Comparison of ENCODE assay signal across 21 cellular contexts in genomic region chr6:53811746-53812145, GRCh38. TPM values are rescaled to one million over a fixed set of nuclear protein-coding genes. Genes with fewer than 3 reads are reported as not detected.
A peak's percentile ranks its signal among the peaks of the same experiment; 100 is the strongest.
DNase-seq lines count a peak whose midpoint lies in the region; TF ChIP-seq lines count a peak whose summit lies in the region.
"Had no signal": no experiment of that assay in that cellular context is flagged by ENCODE, and none has a peak within 500 bp of the region (broad histone marks: within the 10 kb centered on the region; RNA-seq: fewer than 3 reads in every experiment).

No MANE protein-coding gene starts in this region.

- peak overlapping the region in 1 of 2 experiments; percentile 34 for H3K23ac ChIP-seq in mesenchymal stem cell (ENCODE audit: low read length in 2 of 2)

- POLR2A ChIA-PET in MCF 10A (lab: Yijun Ruan, JAX), result interaction anchor here (0.8 to 2.5 kb wide), 6 partner anchors 16 to 66 kb away, joined by 3 to 77 read pairs (median 6); partner anchors contain the start of gene LRRC1

- TF ChIP-seq CTCF in MCF 10A (IDR thresholded peaks at IDR 0.05; ENCODE audit: unreplicated experiment) (no peak), mammary epithelial cell (conservative IDR thresholded peaks at IDR 0.05 in 1 of 2, IDR thresholded peaks at IDR 0.05 in 1 of 2; ENCODE audit: extremely low read depth in 1 of 2, insufficient read depth in 1 of 2, low read depth in 1 of 2, low read length in 2 of 2) (no peak), Peyer's patch (IDR thresholded peaks at IDR 0.05) (no peak), transverse colon (IDR thresholded peaks at IDR 0.05) (no peak), dorsolateral prefrontal cortex (IDR thresholded peaks at IDR 0.05 in 54 of 56, conservative IDR thresholded peaks at IDR 0.05 in 2 of 56; ENCODE audit: low read depth in 1 of 56, partially characterized antibody in 56 of 56) (no peak)

- H3K4ac ChIP-seq in mesenchymal stem cell (ENCODE audit: low read depth in 1 of 2, low read length in 2 of 2), result no peak overlapping the region

- H3K4me1 Mint-ChIP-seq in MCF 10A (ENCODE audit: insufficient read depth, unreplicated experiment), result peaks cover 41% of the 10 kb centered on the region

- H3K4me2 ChIP-seq in mammary epithelial cell (ENCODE audit: insufficient read depth, low read depth, low read length) (no peak overlapping the region), mesenchymal stem cell (ENCODE audit: low read length, poor library complexity, severe bottlenecking) (no peak overlapping the region)

- H3K27me3 ChIP-seq in mammary epithelial cell (ENCODE audit: insufficient read depth, low read length) (no peaks in the 10 kb centered on the region), Peyer's patch (no peaks in the 10 kb centered on the region), mesenchymal stem cell (ENCODE audit: control insufficient read depth in 1 of 2, insufficient read depth in 1 of 2, low read length in 2 of 2) (no peaks in the 10 kb centered on the region), transverse colon (no peaks in the 10 kb centered on the region), dorsolateral prefrontal cortex (no peaks in the 10 kb centered on the region)
- H3K27me3 ChIP-seq: neutrophil, right atrium auricular region, SJCRH30 had no signal

- H3K4me3 ChIP-seq in mammary epithelial cell (replicated peaks in 1 of 3; ENCODE audit: insufficient read depth in 1 of 3, low read depth in 2 of 3, low read length in 3 of 3) (no peak overlapping the region), Peyer's patch (no peak overlapping the region), mesenchymal stem cell (ENCODE audit: insufficient read depth in 1 of 2, low read depth in 1 of 2, low read length in 2 of 2) (no peak overlapping the region), transverse colon (no peak overlapping the region), dorsolateral prefrontal cortex (no peak overlapping the region)
- H3K4me3 ChIP-seq: right atrium auricular region, SJCRH30 had no signal

- H3K36me3 Mint-ChIP-seq in MCF 10A (ENCODE audit: insufficient read depth, unreplicated experiment), result peaks cover 7% of the 10 kb centered on the region
- H3K36me3 Mint-ChIP-seq: mesothelial cell of epicardium had no signal

- H2AFZ ChIP-seq in mammary epithelial cell (ENCODE audit: low read depth, low read length), result no peak overlapping the region
- H2AFZ ChIP-seq in mesenchymal stem cell (ENCODE audit: low read depth, low read length), result no peak overlapping the region

- peak overlapping the region; percentile 18 to 65 for H2BK12ac ChIP-seq in mesenchymal stem cell (ENCODE audit: low read length in 2 of 2)

- BruUV-seq in MCF 10A (replicated peaks; lab: Mats Ljungman, UMichigan) (no TSS peak), mammary epithelial cell (replicated peaks; lab: Mats Ljungman, UMichigan) (no TSS peak)

- 86% methylated on average over 5 of the region's 5 CpGs for WGBS in mammary epithelial cell (ENCODE audit: low coverage, missing lambda C conversion rate)
- WGBS in mesenchymal stem cell, result 61% methylated on average over 5 of the region's 5 CpGs
- 83% methylated on average over 5 of the region's 5 CpGs; no CpG with 5 or more reads in 1 of the 2 donors for WGBS in transverse colon (ENCODE audit: low coverage in 1 of 2), 2 donors

- peak overlapping the region in 1 of 2 experiments; percentile 61 for H3K14ac ChIP-seq in mesenchymal stem cell (ENCODE audit: low read length in 2 of 2)

- TF ChIP-seq POLR2A in Peyer's patch (IDR thresholded peaks at IDR 0.05), result no peak
- TF ChIP-seq POLR2A in transverse colon (IDR thresholded peaks at IDR 0.05), result no peak

- no peaks in the 10 kb centered on the region for H4K20me1 ChIP-seq in mammary epithelial cell (ENCODE audit: insufficient read depth, low read length)

- in situ Hi-C loops in mammary epithelial cell (cut with MboI; ENCODE audit: low sequenced_read_pairs in 2 of 2), result no loop called here
- in situ Hi-C loops in transverse colon (cut with MboI; ENCODE audit: low pct_ligation_motif_present in 1 of 4, low pct_unique_long_range_greater_than_20kb in 1 of 4, low sequenced_read_pairs in 3 of 4), result no loop called here

- peaks cover 41% of the 10 kb centered on the region for H3K79me1 ChIP-seq in mesenchymal stem cell (replicated peaks; ENCODE audit: low read length, poor library complexity, severe bottlenecking)

- no peak overlapping the region for H2BK120ac ChIP-seq in mesenchymal stem cell (ENCODE audit: low read depth, low read length)

- H4K8ac ChIP-seq in mesenchymal stem cell (ENCODE audit: low read length), result no peak overlapping the region

- H3K18ac ChIP-seq in mesenchymal stem cell (ENCODE audit: low read depth in 1 of 2, low read length in 2 of 2), result no peak overlapping the region

- H3K27me3 Mint-ChIP-seq in MCF 10A (ENCODE audit: insufficient read depth, unreplicated experiment), result no peaks in the 10 kb centered on the region
- H3K27me3 Mint-ChIP-seq: CD4-positive, alpha-beta memory T cell; T-helper 17 cell had no signal

- peaks cover 18% of the 10 kb centered on the region for H3K4me1 ChIP-seq in mammary epithelial cell (ENCODE audit: insufficient read depth, low read length)
- H3K4me1 ChIP-seq in Peyer's patch, result peaks cover 0 to 44% (median 0%) of the 10 kb centered on the region in 4 donors
- peaks cover 8% of the 10 kb centered on the region for H3K4me1 ChIP-seq in mesenchymal stem cell (ENCODE audit: control insufficient read depth, insufficient read depth, low read depth, low read length)
- H3K4me1 ChIP-seq in transverse colon, result peaks cover 19 to 55% (median 31%) of the 10 kb centered on the region in 4 donors
- H3K4me1 ChIP-seq: SJCRH30 had no signal

- H3K9me3 Mint-ChIP-seq in MCF 10A (ENCODE audit: unreplicated experiment), result no peaks in the 10 kb centered on the region
- H3K9me3 Mint-ChIP-seq: activated T-helper 2 cell treated with anti-CD3 and anti-CD28 coated beads, Interferon-gamma antibody, Interleukin-2, Interleukin-4, amounts not matched to agents 10 μg/mL and 5 μg/mL and 100 μg/mL, durations not matched to agents 14 hours and 24 hours and 36 hours; CD4-positive, alpha-beta memory T cell; mesothelial cell of epicardium had no signal

- no peak overlapping the region for H3K4me3 Mint-ChIP-seq in MCF 10A (ENCODE audit: unreplicated experiment)
- H3K4me3 Mint-ChIP-seq: CD4-positive, alpha-beta memory T cell; mesothelial cell of epicardium; T-helper 17 cell had no signal

- peak overlapping the region; percentile 94 for H3K27ac Mint-ChIP-seq in MCF 10A (ENCODE audit: low read depth, unreplicated experiment)
- H3K27ac Mint-ChIP-seq: activated T-helper 2 cell treated with anti-CD3 and anti-CD28 coated beads, Interferon-gamma antibody, Interleukin-2, Interleukin-4, amounts not matched to agents 10 μg/mL and 5 μg/mL and 100 μg/mL, durations not matched to agents 14 hours and 24 hours and 36 hours; T-helper 17 cell had no signal

- no peak overlapping the region for H2BK5ac ChIP-seq in mesenchymal stem cell (ENCODE audit: low read depth, low read length, poor library complexity, severe bottlenecking)

- no peak overlapping the region for H3K27ac ChIP-seq in mammary epithelial cell (ENCODE audit: insufficient read depth, low read depth, low read length)
- H3K27ac ChIP-seq in Peyer's patch, result peak overlapping the region in 3 of 4 donors; percentile 10 to 80 (median 18)
- H3K27ac ChIP-seq in mesenchymal stem cell (ENCODE audit: low read length, poor library complexity, severe bottlenecking), result no peak overlapping the region
- H3K27ac ChIP-seq in transverse colon, result peak overlapping the region in 3 of 4 donors; percentile 31 to 60 (median 45)
- no peak overlapping the region for H3K27ac ChIP-seq in dorsolateral prefrontal cortex
- H3K27ac ChIP-seq: neutrophil, right atrium auricular region, SJCRH30 had no signal

- CTCF ChIA-PET in MCF 10A (lab: Yijun Ruan, JAX) (interaction anchor here (0.6 to 2.1 kb wide), 5 partner anchors 16 to 160 kb away, joined by 3 to 15 read pairs (median 3); partner anchors contain the start of gene LRRC1), mammary epithelial cell (lab: Charles Lee; ENCODE audit: low non-redundant PET) (no interaction called here)

- intact Hi-C loops in MCF 10A (cut with micrococcal nuclease) (no loop called here), mammary epithelial cell (cut with micrococcal nuclease) (no loop called here), transverse colon (cut with DNase I; ENCODE audit: low total_unique reads) (no loop called here), dorsolateral prefrontal cortex (cut with DNase I) (no loop called here)

- dilution Hi-C loops in mammary epithelial cell (cut with HindIII; ENCODE audit: low sequenced_read_pairs), result no loop called here

- no peak overlapping the region for H3K9ac ChIP-seq in mammary epithelial cell (ENCODE audit: insufficient read depth, low read length)
- no peak overlapping the region for H3K9ac ChIP-seq in mesenchymal stem cell (ENCODE audit: low read length)

- no peaks in the 10 kb centered on the region for H3K9me3 ChIP-seq in mammary epithelial cell (replicated peaks; ENCODE audit: insufficient read depth, low read length)
- no peaks in the 10 kb centered on the region for H3K9me3 ChIP-seq in Peyer's patch
- no peaks in the 10 kb centered on the region for H3K9me3 ChIP-seq in mesenchymal stem cell (ENCODE audit: control insufficient read depth, low read length)
- no peaks in the 10 kb centered on the region for H3K9me3 ChIP-seq in transverse colon
- H3K9me3 ChIP-seq: neutrophil, right atrium auricular region, SJCRH30 had no signal

- no peak for DNase-seq in MCF 10A (ENCODE audit: unreplicated experiment)
- no peak for DNase-seq in mammary epithelial cell
- DNase-seq in Peyer's patch, result no peak
- DNase-seq in mesenchymal stem cell, result no peak
- DNase-seq in transverse colon, result no peak
- DNase-seq in NCI-H226, result no peak
- DNase-seq in dorsolateral prefrontal cortex, result no peak
- no peak for DNase-seq in NCI-H2029 (lab: John Stamatoyannopoulos, UW)
- DNase-seq: activated CD4-positive, CD25-positive, alpha-beta regulatory T cell; caudate nucleus; CD4-positive, alpha-beta memory T cell; DND-41; effector CD4-positive, alpha-beta T cell; hypothalamus; NK-92 treated with Interleukin-12 subunit alpha and Interleukin-12 subunit beta, amount 100 ng/mL, for 24 hours; SJCRH30; T-helper 17 cell had no signal

- no peak overlapping the region for H2BK15ac ChIP-seq in mesenchymal stem cell (ENCODE audit: low read depth, poor library complexity, severe bottlenecking)

- H3K36me3 ChIP-seq in mammary epithelial cell (ENCODE audit: insufficient read depth, low read length), result no peaks in the 10 kb centered on the region
- no peaks in the 10 kb centered on the region for H3K36me3 ChIP-seq in Peyer's patch
- H3K36me3 ChIP-seq in mesenchymal stem cell (ENCODE audit: control insufficient read depth in 1 of 2, insufficient read depth in 2 of 2, low read depth in 1 of 2, low read length in 2 of 2), result no peaks in the 10 kb centered on the region
- H3K36me3 ChIP-seq in transverse colon, result no peaks in the 10 kb centered on the region
- H3K36me3 ChIP-seq: neutrophil, right atrium auricular region, SJCRH30 had no signal

- TF ChIP-seq EP300 in transverse colon (IDR thresholded peaks at IDR 0.05; ENCODE audit: low read depth), result no peak

- H3K79me2 ChIP-seq in mammary epithelial cell (ENCODE audit: insufficient read depth, low read length), result peaks cover 78% of the 10 kb centered on the region

- H4K91ac ChIP-seq in mesenchymal stem cell (ENCODE audit: low read length), result peak overlapping the region; percentile 27

- no peak overlapping the region for H2AK5ac ChIP-seq in mesenchymal stem cell (ENCODE audit: low read length, severe bottlenecking)

RNA-seq across cellular contexts. Expression of gene LRRC1, which starts 16.9 kb away (rescaled TPM):
- total RNA-seq in MCF 10A (2022) (16.0 and 18.6 TPM in 2 replicates), mammary epithelial cell (10 to 100 TPM; 18.2 to 19.2 TPM), Peyer's patch (10 to 100 TPM; 37.1 to 63.6 (median 49.8) TPM), transverse colon (100 to 1,000 TPM in 1 of 4 donors, 10 to 100 TPM in 3; 71.0 to 151 (median 91.6) TPM), dorsolateral prefrontal cortex (10 to 100 TPM in 112 of 120 experiments, 1 to 10 TPM in 8; 5.4 to 73.2 (median 19.4) TPM)
- 12.4 TPM for polyA plus RNA-seq in mammary epithelial cell
- 11.6 TPM for polyA minus RNA-seq in mammary epithelial cell
- polyA plus RNA-seq in mesenchymal stem cell (2013, experiment 1 of 2), result 3.4 TPM
- 3.2 TPM for polyA plus RNA-seq in mesenchymal stem cell (2013, experiment 2 of 2)

Comparison
In these comparisons a context has a peak if more than half of its experiments do, and no peak if none do; other contexts are left out.
1. H3K27ac ChIP-seq: peak in Peyer's patch (3 of 4) and transverse colon (3 of 4); none in mammary epithelial cell (single experiment), mesenchymal stem cell (single experiment) and dorsolateral prefrontal cortex (0 of 59).